1 cellular context compared by ENCODE assay signal in the genomic region with DNA sequence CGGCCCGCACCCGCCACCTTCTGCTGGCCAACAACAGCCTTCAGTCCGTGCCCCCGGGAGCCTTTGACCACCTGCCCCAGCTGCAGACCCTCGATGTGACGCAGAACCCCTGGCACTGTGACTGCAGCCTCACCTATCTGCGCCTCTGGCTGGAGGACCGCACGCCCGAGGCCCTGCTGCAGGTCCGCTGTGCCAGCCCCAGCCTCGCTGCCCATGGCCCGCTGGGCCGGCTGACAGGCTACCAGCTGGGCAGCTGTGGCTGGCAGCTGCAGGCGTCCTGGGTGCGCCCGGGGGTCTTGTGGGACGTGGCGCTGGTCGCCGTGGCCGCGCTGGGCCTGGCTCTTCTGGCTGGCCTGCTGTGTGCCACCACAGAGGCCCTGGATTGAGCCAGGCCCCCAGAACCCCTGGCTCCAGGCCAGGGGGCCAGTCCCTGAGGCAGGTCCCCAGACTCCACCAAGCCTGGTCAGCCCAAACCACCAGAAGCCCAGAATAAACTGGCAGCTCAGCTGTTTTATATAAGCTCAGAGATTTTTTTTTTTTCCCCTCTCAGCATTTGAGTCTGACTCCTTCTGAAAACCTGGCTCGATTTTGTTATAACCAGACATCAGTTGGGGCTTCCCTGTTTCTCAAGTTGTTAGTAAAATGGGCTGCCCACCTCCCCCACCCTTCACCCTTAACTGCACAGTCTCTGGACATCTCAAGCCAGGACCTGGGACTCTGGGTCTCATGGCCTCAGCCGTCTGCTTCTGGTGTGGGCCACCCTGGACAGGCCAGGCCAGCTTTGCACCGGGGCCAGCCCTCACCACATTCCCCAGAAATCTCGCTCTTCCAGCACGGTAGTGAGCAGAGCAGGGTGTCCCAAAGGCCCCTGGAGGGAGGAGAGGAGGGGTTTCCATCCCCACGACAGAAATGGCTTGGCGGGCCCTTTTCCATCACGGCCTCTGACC.
TF ChIP-seq lines count a peak whose summit lies in the region.

No MANE protein-coding gene starts in this region.

TF ChIP-seq in IMR-90, 13 proteins besides CTCF, POLR2A, EP300 and RAD21:
- TF ChIP-seq FOS (IDR thresholded peaks at IDR 0.05; ENCODE audit: low read depth, low read length), result no peak
- no peak for TF ChIP-seq RCOR1 (IDR thresholded peaks at IDR 0.05; ENCODE audit: insufficient replicate concordance, low read length)
- TF ChIP-seq CEBPB (IDR thresholded peaks at IDR 0.05; ENCODE audit: low read depth, low read length), result no peak
- no peak for TF ChIP-seq MXI1 (IDR thresholded peaks at IDR 0.05; ENCODE audit: borderline replicate concordance, low read depth, low read length)
- TF ChIP-seq, protein P1, sequence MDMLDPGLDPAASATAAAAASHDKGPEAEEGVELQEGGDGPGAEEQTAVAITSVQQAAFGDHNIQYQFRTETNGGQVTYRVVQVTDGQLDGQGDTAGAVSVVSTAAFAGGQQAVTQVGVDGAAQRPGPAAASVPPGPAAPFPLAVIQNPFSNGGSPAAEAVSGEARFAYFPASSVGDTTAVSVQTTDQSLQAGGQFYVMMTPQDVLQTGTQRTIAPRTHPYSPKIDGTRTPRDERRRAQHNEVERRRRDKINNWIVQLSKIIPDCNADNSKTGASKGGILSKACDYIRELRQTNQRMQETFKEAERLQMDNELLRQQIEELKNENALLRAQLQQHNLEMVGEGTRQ (IDR thresholded peaks at IDR 0.05; ENCODE audit: low read depth, low read length), result no peak
- TF ChIP-seq BHLHE40 (IDR thresholded peaks at IDR 0.05; ENCODE audit: low read depth, low read length), result no peak
- TF ChIP-seq SMC3 (IDR thresholded peaks at IDR 0.05; ENCODE audit: low read depth, low read length), result no peak
- TF ChIP-seq MAZ (IDR thresholded peaks at IDR 0.05; ENCODE audit: borderline replicate concordance, low read depth, low read length), result no peak
- TF ChIP-seq NFE2L2 (IDR thresholded peaks at IDR 0.05; ENCODE audit: low read depth, low read length), result no peak
- TF ChIP-seq, protein P2, sequence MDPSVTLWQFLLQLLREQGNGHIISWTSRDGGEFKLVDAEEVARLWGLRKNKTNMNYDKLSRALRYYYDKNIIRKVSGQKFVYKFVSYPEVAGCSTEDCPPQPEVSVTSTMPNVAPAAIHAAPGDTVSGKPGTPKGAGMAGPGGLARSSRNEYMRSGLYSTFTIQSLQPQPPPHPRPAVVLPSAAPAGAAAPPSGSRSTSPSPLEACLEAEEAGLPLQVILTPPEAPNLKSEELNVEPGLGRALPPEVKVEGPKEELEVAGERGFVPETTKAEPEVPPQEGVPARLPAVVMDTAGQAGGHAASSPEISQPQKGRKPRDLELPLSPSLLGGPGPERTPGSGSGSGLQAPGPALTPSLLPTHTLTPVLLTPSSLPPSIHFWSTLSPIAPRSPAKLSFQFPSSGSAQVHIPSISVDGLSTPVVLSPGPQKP (IDR thresholded peaks at IDR 0.05; ENCODE audit: borderline replicate concordance, low read depth, low read length), result no peak
TF ChIP-seq in IMR-90: peak in this region for 0.
